Comparison of ENCODE assay signal across 10 cellular contexts in the genomic region with DNA sequence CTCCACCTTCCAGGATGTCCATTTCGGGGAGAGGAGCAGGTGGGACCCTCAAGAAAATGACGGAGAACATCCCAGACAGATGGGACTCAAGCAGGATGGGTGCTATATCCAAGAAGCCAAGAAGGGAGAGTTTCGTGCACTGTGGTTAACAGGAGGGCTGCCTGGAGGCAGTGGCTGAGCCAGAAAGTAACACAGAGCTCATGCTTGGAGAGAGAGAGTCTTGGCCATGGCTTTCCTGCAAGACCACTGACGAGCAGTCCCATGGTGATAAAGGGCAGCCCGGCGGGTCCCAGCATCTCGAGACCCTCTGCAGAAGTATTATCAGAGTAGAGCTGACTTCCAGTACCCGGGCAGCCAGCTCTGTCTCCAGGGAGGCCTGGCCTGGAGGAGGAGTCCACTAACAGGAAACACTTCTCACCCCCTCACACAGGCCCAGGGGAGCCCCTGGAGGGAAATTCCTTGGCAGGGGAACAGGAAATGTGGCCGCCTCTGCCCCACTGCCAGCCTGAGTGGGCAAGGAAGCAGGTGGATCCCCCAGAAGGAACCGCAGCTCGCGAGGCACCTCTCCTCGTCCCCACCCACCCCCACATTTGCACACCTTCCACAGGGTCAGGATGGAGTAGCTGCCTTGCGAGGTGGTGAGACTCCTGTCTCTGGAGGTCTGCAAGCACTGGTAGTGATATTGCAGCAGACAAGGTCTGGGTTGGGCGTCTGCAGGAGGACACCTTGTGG. TPM values are rescaled to one million over a fixed set of nuclear protein-coding genes. Genes with fewer than 3 reads are reported as not detected.
DNase-seq lines count a peak whose midpoint lies in the region; ATAC-seq, FAIRE-seq and TF ChIP-seq lines count a peak whose summit lies in the region.
"Had no signal": no experiment of that assay in that cellular context is flagged by ENCODE, and none has a peak within 500 bp of the region (broad histone marks: within the 10 kb centered on the region; RNA-seq: fewer than 3 reads in every experiment).

No MANE protein-coding gene starts in this region.

- H3K79me1 ChIP-seq in IMR-90 (ENCODE audit: low read depth in 1 of 2, low read length in 2 of 2) = no peaks in the 10 kb centered on the region

- no peaks in the 10 kb centered on the region for H3K27me3 Mint-ChIP-seq in naive thymus-derived CD8-positive, alpha-beta T cell

- no peak for FAIRE-seq in HTR-8/SVneo (lab: Jason Lieb, UNC)

- H3K27ac Mint-ChIP-seq in naive thymus-derived CD8-positive, alpha-beta T cell = peak overlapping the region; percentile 74 to 94 (median 84)

- no peak overlapping the region; the same call in 1 of the 2 replicates for H4K5ac ChIP-seq in IMR-90 (ENCODE audit: low read depth, low read length)

- H3K4me2 ChIP-seq in IMR-90 (ENCODE audit: low read depth, low read length) = no peak overlapping the region

- no peaks in the 10 kb centered on the region for H3K9me3 ChIP-seq in IMR-90 (ENCODE audit: control insufficient read depth, insufficient read depth, low read length)

- peak overlapping the region; percentile 61 for H4K91ac ChIP-seq in IMR-90 (ENCODE audit: insufficient read depth, low read depth, low read length)

- H3K9me3 Mint-ChIP-seq in naive thymus-derived CD8-positive, alpha-beta T cell = no peaks in the 10 kb centered on the region

- peaks cover 28 to 78% (median 71%) of the 10 kb centered on the region in 4 donors for H3K4me1 Mint-ChIP-seq in naive thymus-derived CD8-positive, alpha-beta T cell

- peak overlapping the region; percentile 16; the same call in 1 of the 2 replicates for H3K18ac ChIP-seq in IMR-90 (ENCODE audit: low read depth, low read length)

- no peak overlapping the region for H3K27ac ChIP-seq in IMR-90 (ENCODE audit: insufficient read depth, low read length)

- H4K8ac ChIP-seq in IMR-90 (ENCODE audit: low read depth in 2 of 2, low read length in 2 of 2) = peak overlapping the region; percentile 27 to 70; a peak in 2 of 4 replicates

- H2BK5ac ChIP-seq in IMR-90 (ENCODE audit: low read depth, low read length, poor library complexity, severe bottlenecking) = no peak overlapping the region

- peak overlapping the region; percentile 98 for H2BK120ac ChIP-seq in IMR-90 (ENCODE audit: low read depth, low read length)

- H2BK15ac ChIP-seq in IMR-90 (ENCODE audit: low read depth, low read length) = peak overlapping the region; percentile 15; the same call in 1 of the 3 replicates

- H3K56ac ChIP-seq in IMR-90 (ENCODE audit: extremely low read depth, insufficient read depth, low read length) = no peak overlapping the region

- in situ Hi-C loops in IMR-90 (cut with MboI; ENCODE audit: low sequenced_read_pairs) = loop anchor here (5.0 kb wide), 1 partner anchor 143 kb away; no protein-coding TSS in a partner anchor

- BruUV-seq in IMR-90 (replicated peaks; lab: Mats Ljungman, UMichigan) = no TSS peak

- CTCF ChIA-PET in IMR-90 (lab: Yijun Ruan, JAX) = interaction anchor here (1.2 kb wide), 1 partner anchor 143 kb away, joined by 3 read pairs; no protein-coding TSS in a partner anchor

- peak overlapping the region; percentile 73; the same call in 1 of the 2 replicates for H3K14ac ChIP-seq in IMR-90 (replicated peaks; ENCODE audit: low read depth, low read length)

- peak overlapping the region; percentile 87 for H2BK20ac ChIP-seq in IMR-90 (ENCODE audit: low read depth, low read length)

- H2AK9ac ChIP-seq in IMR-90 (replicated peaks; ENCODE audit: low read depth, low read length, poor library complexity) = peak overlapping the region; percentile 77

- H3K36me3 ChIP-seq in IMR-90 (ENCODE audit: control insufficient read depth, insufficient read depth, low read length) = no peaks in the 10 kb centered on the region

- H3K36me3 Mint-ChIP-seq in naive thymus-derived CD8-positive, alpha-beta T cell = peaks cover 0 to 35% (median 10%) of the 10 kb centered on the region in 3 donors

- H3K4me3 Mint-ChIP-seq in naive thymus-derived CD8-positive, alpha-beta T cell = peak overlapping the region in 8 of 10 donors; percentile 12 to 65 (median 56)

- peak overlapping the region; percentile 73 for H2AFZ ChIP-seq in IMR-90 (replicated peaks; ENCODE audit: low read length, poor library complexity)

- no peak overlapping the region for H3K9ac ChIP-seq in IMR-90 (ENCODE audit: low read depth, low read length)

- no peak for TF ChIP-seq POLR2A in IMR-90 (IDR thresholded peaks at IDR 0.05; ENCODE audit: low read depth, low read length)

- ATAC-seq in IMR-90 (ENCODE audit: low read depth) (no peak), left colon (no peak), GM19324 (IDR thresholded peaks at IDR 0.05; ENCODE audit: low FRiP score, unreplicated experiment) (no peak)
- ATAC-seq in naive thymus-derived CD8-positive, alpha-beta T cell = peak; percentile 47 to 64

- H3K4me1 ChIP-seq in IMR-90 (ENCODE audit: control insufficient read depth, insufficient read depth, low read length) = peaks cover 24% of the 10 kb centered on the region

- no peak overlapping the region for H3K4me3 ChIP-seq in IMR-90 (ENCODE audit: insufficient read depth, low read depth, low read length)

- no peaks in the 10 kb centered on the region for H3K27me3 ChIP-seq in IMR-90 (ENCODE audit: control insufficient read depth, insufficient read depth, low read length)

- intact Hi-C loops in IMR-90 (cut with micrococcal nuclease) = loop anchor here (5.0 kb wide), 1 partner anchor 223 kb away; no protein-coding TSS in a partner anchor
- intact Hi-C loops in left colon (cut with DNase I, micrococcal nuclease) = loop anchor here (10.0 kb wide), 1 partner anchor 120 kb away; no protein-coding TSS in a partner anchor

- peaks cover 2% of the 10 kb centered on the region; the same call in 1 of the 2 replicates for H3K9me1 ChIP-seq in IMR-90 (ENCODE audit: insufficient read depth, low read length)

- 88% methylated on average over 5 of the region's 15 CpGs; no CpG with 5 or more reads in 1 of the 2 experiments for WGBS in IMR-90 (ENCODE audit: extremely low coverage in 2 of 2, insufficient read length in 1 of 2), 2 experiments

- POLR2A ChIA-PET in IMR-90 (lab: Charles Lee; ENCODE audit: unreplicated experiment) = interaction anchor here (0.5 to 1.0 kb wide), 2 partner anchors 11 to 144 kb away, joined by 3 to 4 read pairs; no protein-coding TSS in a partner anchor
- POLR2A ChIA-PET in naive thymus-derived CD8-positive, alpha-beta T cell (lab: Charles Lee) = interaction anchor here (0.6 to 9.6 kb wide), 18 partner anchors 10 to 253 kb away, joined by 3 to 141 read pairs (median 4); a partner anchor contains a TSS

- H3K23ac ChIP-seq in IMR-90 (ENCODE audit: low read depth, low read length) = no peak overlapping the region

- TF ChIP-seq CTCF in IMR-90 (conservative IDR thresholded peaks at IDR 0.05; ENCODE audit: low read depth, low read length) = no peak

- H2AK5ac ChIP-seq in IMR-90 (ENCODE audit: low read depth, low read length) = peak overlapping the region; percentile 83

- dilution Hi-C loops in IMR-90 (cut with HindIII; ENCODE audit: low sequenced_read_pairs, unreplicated experiment) = no loop called here

- peak; percentile 44 for DNase-seq in EL
- DNase-seq in IMR-90 = no peak
- peak; percentile 65 for DNase-seq in activated CD8-positive, alpha-beta memory T cell treated with anti-CD3 and anti-CD28 coated beads, Interleukin-2, amount 50 U/mL, for 48 hours
- peak in 7 of 10 donors; percentile 38 to 70 (median 54) for DNase-seq in naive thymus-derived CD8-positive, alpha-beta T cell
- DNase-seq in cortex of kidney (lab: John Stamatoyannopoulos, UW) = no peak
- DNase-seq in HTR-8/SVneo (ENCODE audit: insufficient read length, low spot score) = no peak
- no peak for DNase-seq in left colon
- DNase-seq: DMS79, NCI-H524 had no signal

- H4K20me1 ChIP-seq in IMR-90 (ENCODE audit: insufficient read depth, low read length) = no peaks in the 10 kb centered on the region

- no peak for TF ChIP-seq RAD21 in IMR-90 (IDR thresholded peaks at IDR 0.05; ENCODE audit: low read length)

- peak overlapping the region; percentile 98 for H3K4ac ChIP-seq in IMR-90 (ENCODE audit: low read depth, low read length)

TF ChIP-seq in IMR-90, 13 proteins besides CTCF, POLR2A, EP300 and RAD21:
- TF ChIP-seq MAFK (IDR thresholded peaks at IDR 0.05; ENCODE audit: low read depth, low read length) = no peak
- no peak for TF ChIP-seq RCOR1 (IDR thresholded peaks at IDR 0.05; ENCODE audit: insufficient replicate concordance, low read length)
- no peak for TF ChIP-seq BHLHE40 (IDR thresholded peaks at IDR 0.05; ENCODE audit: low read depth, low read length)
- TF ChIP-seq FOS (IDR thresholded peaks at IDR 0.05; ENCODE audit: low read depth, low read length) = no peak
- no peak for TF ChIP-seq CHD1 (IDR thresholded peaks at IDR 0.05; ENCODE audit: low read depth, low read length)
- no peak for TF ChIP-seq RFX5 (IDR thresholded peaks at IDR 0.05; ENCODE audit: low read depth, low read length)
- TF ChIP-seq, protein P1, sequence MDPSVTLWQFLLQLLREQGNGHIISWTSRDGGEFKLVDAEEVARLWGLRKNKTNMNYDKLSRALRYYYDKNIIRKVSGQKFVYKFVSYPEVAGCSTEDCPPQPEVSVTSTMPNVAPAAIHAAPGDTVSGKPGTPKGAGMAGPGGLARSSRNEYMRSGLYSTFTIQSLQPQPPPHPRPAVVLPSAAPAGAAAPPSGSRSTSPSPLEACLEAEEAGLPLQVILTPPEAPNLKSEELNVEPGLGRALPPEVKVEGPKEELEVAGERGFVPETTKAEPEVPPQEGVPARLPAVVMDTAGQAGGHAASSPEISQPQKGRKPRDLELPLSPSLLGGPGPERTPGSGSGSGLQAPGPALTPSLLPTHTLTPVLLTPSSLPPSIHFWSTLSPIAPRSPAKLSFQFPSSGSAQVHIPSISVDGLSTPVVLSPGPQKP (IDR thresholded peaks at IDR 0.05; ENCODE audit: borderline replicate concordance, low read depth, low read length) = no peak
- TF ChIP-seq, protein P2, sequence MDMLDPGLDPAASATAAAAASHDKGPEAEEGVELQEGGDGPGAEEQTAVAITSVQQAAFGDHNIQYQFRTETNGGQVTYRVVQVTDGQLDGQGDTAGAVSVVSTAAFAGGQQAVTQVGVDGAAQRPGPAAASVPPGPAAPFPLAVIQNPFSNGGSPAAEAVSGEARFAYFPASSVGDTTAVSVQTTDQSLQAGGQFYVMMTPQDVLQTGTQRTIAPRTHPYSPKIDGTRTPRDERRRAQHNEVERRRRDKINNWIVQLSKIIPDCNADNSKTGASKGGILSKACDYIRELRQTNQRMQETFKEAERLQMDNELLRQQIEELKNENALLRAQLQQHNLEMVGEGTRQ (IDR thresholded peaks at IDR 0.05; ENCODE audit: low read depth, low read length) = no peak
TF ChIP-seq in IMR-90: peak in this region for 0.

RNA-seq across cellular contexts. Expression of a gene that starts 32.2 kb away (rescaled TPM):
- 0.28 and 0.36 TPM in 2 replicates for total RNA-seq in IMR-90 (2012; rRNA removed)
- 0.55 and 0.85 TPM in 2 replicates for polyA plus RNA-seq in IMR-90 (2012; rRNA removed)
- polyA plus RNA-seq in IMR-90 (2012; cell fraction: cytosol; rRNA removed) = 0.38 TPM in 2 replicates
- polyA plus RNA-seq in IMR-90 (2012; cell fraction: nucleus; rRNA removed; ENCODE audit: low replicate concordance) = 0.68 and 0.84 TPM in 2 replicates
- total RNA-seq in naive thymus-derived CD8-positive, alpha-beta T cell = 100 to 1,000 TPM; 177 to 193 TPM
- polyA plus RNA-seq in naive thymus-derived CD8-positive, alpha-beta T cell = 10 to 100 TPM; 48.9 to 60.8 (median 54.6) TPM
- 10 to 100 TPM in 1 of 2 donors, 1 to 10 TPM in 1; 2.6 to 10.4 TPM for total RNA-seq in left colon

Comparison
In these comparisons a context has a peak if more than half of its experiments do, and no peak if none do; other contexts are left out.
1. DNase-seq: peak in EL (single experiment), activated CD8-positive, alpha-beta memory T cell treated with anti-CD3 and anti-CD28 coated beads, Interleukin-2, amount 50 U/mL, for 48 hours (single experiment) and naive thymus-derived CD8-positive, alpha-beta T cell (7 of 10); none in IMR-90 (single experiment), cortex of kidney (single experiment), HTR-8/SVneo (single experiment) and left colon (0 of 2).
2. ATAC-seq: peak in naive thymus-derived CD8-positive, alpha-beta T cell (2 of 2); none in IMR-90 (single experiment), left colon (single experiment) and GM19324 (single experiment).
3. RNA of a gene that starts 32.2 kb away (total RNA-seq): 177 to 193 TPM in naive thymus-derived CD8-positive, alpha-beta T cell; 2.6 to 10.4 TPM in left colon and 0.28 to 0.36 TPM in IMR-90; every median in the first group is over 10 times any median in the second.